ENCODE assay signal across 13 cellular contexts in the genomic region with DNA sequence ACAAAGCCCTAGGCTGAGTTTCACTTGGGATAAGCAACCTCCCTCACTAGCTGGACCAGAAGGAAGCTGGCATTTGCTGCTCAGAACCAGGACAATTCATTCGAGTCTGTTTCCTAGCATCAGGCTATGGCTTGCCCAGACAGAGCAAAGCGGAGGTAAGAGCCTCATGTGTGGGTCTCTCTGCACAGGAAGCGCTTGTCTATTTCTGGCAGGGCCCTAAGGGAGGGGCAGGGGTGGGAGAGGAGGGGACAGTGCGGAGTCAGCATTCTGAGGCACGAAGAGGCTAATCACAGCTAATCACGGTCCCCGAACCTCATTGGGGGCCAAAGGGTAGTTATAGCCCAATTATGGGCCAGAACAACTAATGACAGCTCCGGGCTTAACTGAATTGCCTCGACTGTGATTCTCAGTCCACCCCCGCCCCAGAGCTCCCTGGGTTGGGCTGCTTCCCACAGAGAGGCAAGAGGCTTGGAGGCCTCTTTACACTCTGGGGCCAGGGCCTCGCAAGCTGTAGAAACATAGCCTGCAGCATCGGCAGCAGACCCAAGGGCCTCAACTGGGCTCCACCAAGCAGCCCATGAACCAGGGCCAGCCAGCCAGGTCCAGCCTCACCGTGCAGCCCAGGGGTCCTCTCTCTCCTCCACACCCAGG.
DNase-seq lines count a peak whose midpoint lies in the region; ATAC-seq, FAIRE-seq and TF ChIP-seq lines count a peak whose summit lies in the region.
"Had no signal": no experiment of that assay in that cellular context is flagged by ENCODE, and none has a peak within 500 bp of the region (broad histone marks: within the 10 kb centered on the region; RNA-seq: fewer than 3 reads in every experiment).

No MANE protein-coding gene starts in this region.

- H3K27me3 Mint-ChIP-seq in activated CD4-positive, alpha-beta memory T cell treated with anti-CD3 and anti-CD28 coated beads for 36 hours: no peaks in the 10 kb centered on the region
- H3K27me3 Mint-ChIP-seq in activated CD4-positive, alpha-beta memory T cell treated with anti-CD3 and anti-CD28 coated beads, Interleukin-2, amount 10 ng/mL, durations not matched to agents 7 days and 5 days: no peaks in the 10 kb centered on the region
- H3K27me3 Mint-ChIP-seq in naive thymus-derived CD8-positive, alpha-beta T cell: peaks cover 0 to 2% (median 0%) of the 10 kb centered on the region in 5 donors

- in situ Hi-C loops in GM12878 (cut with MboI): no loop called here

- H3K4me1 ChIP-seq in GM12878 (ENCODE audit: control insufficient read depth, insufficient read depth, low read length): peaks cover 10% of the 10 kb centered on the region

- H3K9me3 Mint-ChIP-seq in activated CD4-positive, alpha-beta memory T cell treated with anti-CD3 and anti-CD28 coated beads for 36 hours: no peaks in the 10 kb centered on the region
- H3K9me3 Mint-ChIP-seq in activated CD4-positive, alpha-beta memory T cell treated with anti-CD3 and anti-CD28 coated beads, Interleukin-2, amount 10 ng/mL, durations not matched to agents 7 days and 5 days: no peaks in the 10 kb centered on the region
- no peaks in the 10 kb centered on the region for H3K9me3 Mint-ChIP-seq in naive thymus-derived CD8-positive, alpha-beta T cell

- intact Hi-C loops in activated CD4-positive, alpha-beta memory T cell treated with anti-CD3 and anti-CD28 coated beads for 36 hours (cut with micrococcal nuclease): no loop called here
- intact Hi-C loops in GM12878 (cut with micrococcal nuclease; ENCODE audit: unreplicated experiment): no loop called here

- FAIRE-seq in GM12892 (lab: Jason Lieb, UNC) (peak; percentile 58), GM12878 (lab: Jason Lieb, UNC) (no peak)
- FAIRE-seq: H54 had no signal

- no peaks in the 10 kb centered on the region for H3K36me3 ChIP-seq in GM12878 (ENCODE audit: control insufficient read depth in 2 of 2, insufficient read depth in 2 of 2, low read length in 1 of 2)
- H3K36me3 ChIP-seq: uterus had no signal

- RAD21 ChIA-PET in GM12878 (lab: Charles Lee; ENCODE audit: unreplicated experiment): no interaction called here

- H3K27me3 ChIP-seq in GM12878 (replicated peaks in 1 of 2; ENCODE audit: control insufficient read depth in 2 of 2, insufficient read depth in 2 of 2, low read length in 1 of 2): no peaks in the 10 kb centered on the region; a peak in 1 of 4 replicates
- H3K27me3 ChIP-seq: uterus had no signal

- POLR2A ChIA-PET in activated CD4-positive, alpha-beta memory T cell treated with anti-CD3 and anti-CD28 coated beads for 36 hours (lab: Charles Lee): no interaction called here
- POLR2A ChIA-PET in activated CD4-positive, alpha-beta memory T cell treated with anti-CD3 and anti-CD28 coated beads, Interleukin-2, amount 10 ng/mL, durations not matched to agents 7 days and 5 days (lab: Charles Lee): no interaction called here
- POLR2A ChIA-PET in GM12878 (lab: Charles Lee): no interaction called here
- POLR2A ChIA-PET in naive thymus-derived CD8-positive, alpha-beta T cell (lab: Charles Lee): interaction anchor here (1.1 to 1.6 kb wide), 2 partner anchors 25 to 30 kb away, joined by 3 to 6 read pairs; no protein-coding TSS in a partner anchor

- TF ChIP-seq POLR2A in GM12892 (IDR thresholded peaks at IDR 0.05; ENCODE audit: low read depth, low read length): no peak
- no peak for TF ChIP-seq POLR2A in GM12878 (IDR thresholded peaks at IDR 0.05; ENCODE audit: low read depth, low read length)

- no peak for TF ChIP-seq CTCF in GM12878 (IDR thresholded peaks at IDR 0.05 in 2 of 3, conservative IDR thresholded peaks at IDR 0.05 in 1 of 3; ENCODE audit: control insufficient read depth in 2 of 3, extremely low read depth in 1 of 3, insufficient read depth in 1 of 3, low read depth in 3 of 3, low read length in 3 of 3)

- H3K9ac ChIP-seq in GM12878 (ENCODE audit: control insufficient read depth, insufficient read depth, low read length): no peak overlapping the region

- H3K79me2 ChIP-seq in GM12878 (ENCODE audit: control insufficient read depth, insufficient read depth, low read length): no peaks in the 10 kb centered on the region

- H3K4me3 ChIP-seq in GM12878: no peak overlapping the region
- H3K4me3 ChIP-seq: uterus had no signal

- H3K4me1 Mint-ChIP-seq in activated CD4-positive, alpha-beta memory T cell treated with anti-CD3 and anti-CD28 coated beads for 36 hours (ENCODE audit: low read depth): peaks cover 4% of the 10 kb centered on the region
- H3K4me1 Mint-ChIP-seq in activated CD4-positive, alpha-beta memory T cell treated with anti-CD3 and anti-CD28 coated beads, Interleukin-2, amount 10 ng/mL, durations not matched to agents 7 days and 5 days: no peaks in the 10 kb centered on the region
- H3K4me1 Mint-ChIP-seq in naive thymus-derived CD8-positive, alpha-beta T cell: peaks cover 14 to 32% (median 26%) of the 10 kb centered on the region in 4 donors

- peak overlapping the region; percentile 50 for H2AFZ ChIP-seq in GM12878 (ENCODE audit: control insufficient read depth, low read depth, low read length)

- DNase-seq in activated CD4-positive, alpha-beta memory T cell treated with anti-CD3 and anti-CD28 coated beads for 36 hours: peak; percentile 11
- no peak for DNase-seq in activated CD4-positive, alpha-beta memory T cell treated with anti-CD3 and anti-CD28 coated beads, Interleukin-2, amount 10 ng/mL, durations not matched to agents 7 days and 5 days
- DNase-seq in GM12892 (ENCODE audit: insufficient read length): no peak
- no peak for DNase-seq in GM12878 (ENCODE audit: low read depth, low spot score)
- peak in 5 of 10 donors; percentile 15 to 71 (median 34) for DNase-seq in naive thymus-derived CD8-positive, alpha-beta T cell
- DNase-seq in NK-92 treated with Interleukin-12 subunit alpha and Interleukin-12 subunit beta, amount 100 ng/mL, for 24 hours (lab: John Stamatoyannopoulos, UW): no peak
- no peak for DNase-seq in DMS53 (lab: John Stamatoyannopoulos, UW)
- no peak for DNase-seq in hippocampal formation (lab: John Stamatoyannopoulos, UW)
- DNase-seq: effector CD4-positive, alpha-beta T cell; left colon; stimulated activated CD4-positive, alpha-beta T cell treated with anti-CD3 and anti-CD28 coated beads, Interleukin-15, amount 100 ng/mL, for 24 hours; uterus had no signal

- ATAC-seq in GM12878: no peak
- ATAC-seq in naive thymus-derived CD8-positive, alpha-beta T cell: peak; percentile 93 to 95
- ATAC-seq: left colon had no signal

- WGBS in GM12878 (ENCODE audit: insufficient coverage, insufficient replicate concordance, low lambda C conversion rate, missing lambda C conversion rate): 21% methylated on average over 13 of the region's 13 CpGs

- peak overlapping the region; percentile 43 for H3K4me2 ChIP-seq in GM12878 (ENCODE audit: control insufficient read depth, insufficient read depth)

- no peak overlapping the region for H3K27ac Mint-ChIP-seq in activated CD4-positive, alpha-beta memory T cell treated with anti-CD3 and anti-CD28 coated beads for 36 hours
- H3K27ac Mint-ChIP-seq in activated CD4-positive, alpha-beta memory T cell treated with anti-CD3 and anti-CD28 coated beads, Interleukin-2, amount 10 ng/mL, durations not matched to agents 7 days and 5 days: no peak overlapping the region
- peak overlapping the region in 8 of 10 donors; percentile 26 to 71 (median 52) for H3K27ac Mint-ChIP-seq in naive thymus-derived CD8-positive, alpha-beta T cell

- no peaks in the 10 kb centered on the region for H3K36me3 Mint-ChIP-seq in activated CD4-positive, alpha-beta memory T cell treated with anti-CD3 and anti-CD28 coated beads for 36 hours
- H3K36me3 Mint-ChIP-seq in activated CD4-positive, alpha-beta memory T cell treated with anti-CD3 and anti-CD28 coated beads, Interleukin-2, amount 10 ng/mL, durations not matched to agents 7 days and 5 days (ENCODE audit: low read depth): no peaks in the 10 kb centered on the region
- H3K36me3 Mint-ChIP-seq in naive thymus-derived CD8-positive, alpha-beta T cell: no peaks in the 10 kb centered on the region

- no peak overlapping the region for H3K4me3 Mint-ChIP-seq in activated CD4-positive, alpha-beta memory T cell treated with anti-CD3 and anti-CD28 coated beads for 36 hours
- no peak overlapping the region for H3K4me3 Mint-ChIP-seq in activated CD4-positive, alpha-beta memory T cell treated with anti-CD3 and anti-CD28 coated beads, Interleukin-2, amount 10 ng/mL, durations not matched to agents 7 days and 5 days
- H3K4me3 Mint-ChIP-seq in naive thymus-derived CD8-positive, alpha-beta T cell: peak overlapping the region in 8 of 10 donors; percentile 17 to 55 (median 38)

- no peaks in the 10 kb centered on the region for H3K9me3 ChIP-seq in GM12878 (replicated peaks; ENCODE audit: control insufficient read depth, insufficient read depth, low read length)
- H3K9me3 ChIP-seq: uterus had no signal

- H3K27ac ChIP-seq in GM12878 (ENCODE audit: control insufficient read depth, insufficient read depth): no peak overlapping the region
- H3K27ac ChIP-seq: uterus had no signal

- no TSS peak for BruUV-seq in GM12878 (replicated peaks; lab: Mats Ljungman, UMichigan)

- SMC1A ChIA-PET in GM12878 (lab: Charles Lee; ENCODE audit: uncharacterized antibody, unreplicated experiment): no interaction called here

- CTCF ChIA-PET in activated CD4-positive, alpha-beta memory T cell treated with anti-CD3 and anti-CD28 coated beads for 36 hours (lab: Charles Lee): interaction anchor here (0.8 kb wide), 1 partner anchor 147 kb away, joined by 3 read pairs; no protein-coding TSS in a partner anchor
- CTCF ChIA-PET in activated CD4-positive, alpha-beta memory T cell treated with anti-CD3 and anti-CD28 coated beads, Interleukin-2, amount 10 ng/mL, durations not matched to agents 7 days and 5 days (lab: Charles Lee): interaction anchor here (0.9 to 1.4 kb wide), 2 partner anchors 8 to 137 kb away, joined by 4 to 6 read pairs; no protein-coding TSS in a partner anchor
- CTCF ChIA-PET in GM12878 (lab: Yijun Ruan, JAX): interaction anchor here (1.1 kb wide), 1 partner anchor 37 kb away, joined by 3 read pairs; no protein-coding TSS in a partner anchor

- TF ChIP-seq EP300 in GM12878 (IDR thresholded peaks at IDR 0.05; ENCODE audit: borderline replicate concordance in 1 of 2, control insufficient read depth in 1 of 2, low read depth in 2 of 2, low read length in 2 of 2): no peak

- TF ChIP-seq RAD21 in GM12878 (IDR thresholded peaks at IDR 0.05; ENCODE audit: insufficient read depth, low read depth, low read length): no peak

- H4K20me1 ChIP-seq in GM12878 (ENCODE audit: control insufficient read depth, insufficient read depth): no peaks in the 10 kb centered on the region

TF ChIP-seq in GM12878, 131 proteins besides CTCF, POLR2A, EP300 and RAD21:
- peak in 1 of 2 experiments; percentile 55; a peak in 1 of 4 replicates for TF ChIP-seq SRF (IDR thresholded peaks at IDR 0.05; ENCODE audit: low read depth in 2 of 2, low read length in 2 of 2)
- no peak for TF ChIP-seq ZZZ3 (IDR thresholded peaks at IDR 0.05; ENCODE audit: control insufficient read depth, insufficient read length, low read depth)

Comparison
In these comparisons a context has a peak if more than half of its experiments do, and no peak if none do; other contexts are left out.
1. H3K27ac Mint-ChIP-seq: peak in naive thymus-derived CD8-positive, alpha-beta T cell (8 of 10); none in activated CD4-positive, alpha-beta memory T cell treated with anti-CD3 and anti-CD28 coated beads for 36 hours (single experiment) and activated CD4-positive, alpha-beta memory T cell treated with anti-CD3 and anti-CD28 coated beads, Interleukin-2, amount 10 ng/mL, durations not matched to agents 7 days and 5 days (single experiment).
2. H3K4me3 Mint-ChIP-seq: peak in naive thymus-derived CD8-positive, alpha-beta T cell (8 of 10); none in activated CD4-positive, alpha-beta memory T cell treated with anti-CD3 and anti-CD28 coated beads for 36 hours (single experiment) and activated CD4-positive, alpha-beta memory T cell treated with anti-CD3 and anti-CD28 coated beads, Interleukin-2, amount 10 ng/mL, durations not matched to agents 7 days and 5 days (single experiment).